Comparison of ENCODE assay signal across 12 cellular contexts in the genomic region with DNA sequence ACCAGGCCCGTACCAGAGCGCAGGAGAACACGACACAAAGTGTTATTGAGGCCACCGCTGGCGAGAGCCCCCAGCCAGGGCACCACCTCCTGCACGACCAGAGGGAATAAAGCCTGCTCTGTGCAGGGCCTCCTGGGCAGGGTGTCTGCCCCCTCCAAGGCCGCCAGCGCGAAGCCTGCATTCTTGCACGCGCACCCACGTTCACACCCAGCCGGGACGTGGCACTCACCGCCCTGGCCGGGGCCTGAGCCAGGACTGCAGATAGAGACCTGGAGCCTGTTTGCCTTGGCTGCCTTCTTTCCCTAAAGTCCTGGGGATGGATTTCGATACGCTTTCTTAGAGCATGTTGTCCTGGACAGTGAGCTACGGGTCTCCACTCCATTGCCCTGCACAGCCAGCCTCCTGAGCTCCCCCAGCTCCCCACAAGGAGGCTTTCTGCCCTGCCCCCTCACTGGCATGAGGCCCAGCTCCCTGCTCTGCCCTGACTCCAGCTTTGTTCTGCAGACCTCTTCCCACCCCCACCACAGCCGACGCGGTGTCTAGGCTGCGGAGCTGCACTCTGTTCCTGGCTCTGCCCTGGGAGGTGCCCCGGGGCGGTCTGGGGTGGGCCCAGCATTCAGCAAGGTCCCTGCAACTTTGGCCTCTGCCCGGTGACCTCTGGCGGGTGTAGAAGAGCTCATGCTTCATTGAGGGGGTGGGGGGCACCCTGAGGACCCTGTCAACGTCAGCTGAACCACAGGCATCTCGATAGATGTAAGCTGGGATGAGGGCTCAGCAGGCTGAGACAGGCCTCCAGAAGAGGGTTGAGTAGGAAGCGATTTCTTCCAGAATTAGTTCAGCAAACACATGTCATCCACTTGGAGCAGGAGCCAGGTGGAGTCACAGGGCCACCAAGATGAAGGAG.
A peak's percentile ranks its signal among the peaks of the same experiment; 100 is the strongest.
DNase-seq lines count a peak whose midpoint lies in the region; ATAC-seq and TF ChIP-seq lines count a peak whose summit lies in the region.
"Had no signal": no experiment of that assay in that cellular context is flagged by ENCODE, and none has a peak within 500 bp of the region (broad histone marks: within the 10 kb centered on the region; RNA-seq: fewer than 3 reads in every experiment).

No MANE protein-coding gene starts in this region.

- H3K27ac ChIP-seq in HUES6 (ENCODE audit: low read depth, low read length) (peak overlapping the region; percentile 22; the same call in 1 of the 2 replicates), layer of hippocampus (ENCODE audit: low read depth, low read length) (peak overlapping the region; percentile 10)
- H3K27ac ChIP-seq: parathyroid adenoma, thyroid gland had no signal

- TF ChIP-seq CTCF in chondrocyte (IDR thresholded peaks at IDR 0.05) (no peak), retinal pigment epithelial cell (conservative IDR thresholded peaks at IDR 0.05; ENCODE audit: low read depth, low read length) (peak; percentile 22)

- no peak overlapping the region for H3K4me3 Mint-ChIP-seq in chondrocyte (ENCODE audit: unreplicated experiment)

- H3K36me3 ChIP-seq in HUES6 (ENCODE audit: control insufficient read depth, insufficient read depth, low read length) = peaks cover 12% of the 10 kb centered on the region; the same call in 1 of the 2 replicates

- peak overlapping the region; percentile 15 for H3K9ac ChIP-seq in HUES6 (ENCODE audit: low read length)
- H3K9ac ChIP-seq: parathyroid adenoma had no signal

- H3K27me3 ChIP-seq in HUES6 (ENCODE audit: control insufficient read depth, insufficient read depth, low read length) (no peaks in the 10 kb centered on the region), layer of hippocampus (ENCODE audit: control insufficient read depth, insufficient read depth, low read length) (no peaks in the 10 kb centered on the region)
- H3K27me3 ChIP-seq: thyroid gland had no signal

- ATAC-seq in HG02973 (IDR thresholded peaks at IDR 0.05; ENCODE audit: unreplicated experiment) = no peak
- no peak for ATAC-seq in GM18858 (IDR thresholded peaks at IDR 0.05; ENCODE audit: unreplicated experiment)

- peaks cover 24% of the 10 kb centered on the region for H3K4me1 Mint-ChIP-seq in chondrocyte (ENCODE audit: low read depth)

- H3K4me1 ChIP-seq in HUES6 (ENCODE audit: control insufficient read depth, insufficient read depth, low read length) = peaks cover 69% of the 10 kb centered on the region
- H3K4me1 ChIP-seq: parathyroid adenoma, thyroid gland had no signal

- H3K4me3 ChIP-seq in HUES6 (ENCODE audit: low read depth, low read length) (no peak overlapping the region), retinal pigment epithelial cell (ENCODE audit: low read length) (no peak overlapping the region)
- H3K4me3 ChIP-seq: thyroid gland had no signal

- H3K27me3 Mint-ChIP-seq in chondrocyte (ENCODE audit: low read depth) = no peaks in the 10 kb centered on the region

- peak overlapping the region; percentile 60 for H3K27ac Mint-ChIP-seq in chondrocyte (ENCODE audit: unreplicated experiment)

- H3K36me3 Mint-ChIP-seq in chondrocyte (ENCODE audit: low read depth) = peaks cover 13% of the 10 kb centered on the region

- 0 out of 2 replicates have a peak, but pooled peaks cover 6% of the 10 kb centered on the region for H3K9me3 ChIP-seq in HUES6 (ENCODE audit: control insufficient read depth, insufficient read depth, low read depth, low read length)
- H3K9me3 ChIP-seq: thyroid gland had no signal

- peak; percentile 83 for DNase-seq in chondrocyte (ENCODE audit: low spot score)
- DNase-seq in retinal pigment epithelial cell (ENCODE audit: low read depth) = peak; percentile 33
- DNase-seq in NCI-H2081 treated with DMSO at 0.1 percent for 48 hours (lab: John Stamatoyannopoulos, UW) = no peak
- DNase-seq in OCI-M1 (lab: John Stamatoyannopoulos, UW) = no peak
- DNase-seq: NCI-H510A treated with DMSO at 0.1 percent for 48 hours, SHP77 treated with DMSO at 0.1 percent for 48 hours had no signal

- H3K9me3 Mint-ChIP-seq in chondrocyte (ENCODE audit: low read depth) = peaks cover 5% of the 10 kb centered on the region

Comparison
In these comparisons a context has a peak if more than half of its experiments do, and no peak if none do; other contexts are left out.
1. DNase-seq: peak in chondrocyte (single experiment) and retinal pigment epithelial cell (single experiment); none in NCI-H2081 treated with DMSO at 0.1 percent for 48 hours (single experiment) and OCI-M1 (single experiment).